Comparison of ENCODE assay signal across 27 cellular contexts in the genomic region with DNA sequence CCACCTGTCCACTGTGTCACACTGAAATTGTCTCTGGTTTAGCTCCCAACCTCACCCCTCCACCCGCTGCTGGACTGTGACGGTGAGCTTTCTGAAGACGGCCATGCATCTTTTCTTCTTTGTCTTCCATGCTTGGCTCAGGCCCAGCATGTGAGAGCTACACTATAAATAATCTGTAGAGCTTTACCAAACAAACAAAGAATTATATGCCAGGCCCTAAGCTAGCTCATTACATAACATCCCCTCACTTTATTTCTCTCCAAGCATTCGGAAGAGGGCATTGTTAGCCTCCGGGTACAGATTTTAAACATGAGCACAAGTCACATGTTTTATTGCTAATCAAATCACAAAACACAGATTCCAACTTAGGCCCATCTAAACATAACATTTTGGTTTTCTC.
"Had no signal": no experiment of that assay in that cellular context is flagged by ENCODE, and none has a peak within 500 bp of the region (broad histone marks: within the 10 kb centered on the region; RNA-seq: fewer than 3 reads in every experiment).

No MANE protein-coding gene starts in this region.

- H3K4me3 ChIP-seq: body of pancreas, cardiac muscle cell, esophagus squamous epithelium, gastroesophageal sphincter, ovary, prostate gland, right atrium auricular region had no signal

- H3K36me3 Mint-ChIP-seq: activated naive CD4-positive, alpha-beta T cell treated with anti-CD3 and anti-CD28 coated beads, Interleukin-2, amount 50 U/mL, for 24 hours; natural killer cell treated with Interleukin-12 subunit alpha and Interleukin-12 subunit beta and Interleukin-15 and Interleukin-18, amount 100 ng/mL, for 72 hours had no signal

- H3K27ac Mint-ChIP-seq: activated CD4-positive, alpha-beta T cell treated with anti-CD3 and anti-CD28 coated beads, Interleukin-2, amount 10 ng/mL, durations not matched to agents 7 days and 5 days; activated CD8-positive, alpha-beta T cell treated with anti-CD3 and anti-CD28 coated beads, Interleukin-2, amount 10 ng/mL, durations not matched to agents 7 days and 5 days; activated naive CD4-positive, alpha-beta T cell treated with anti-CD3 and anti-CD28 coated beads, Interleukin-2, amount 50 U/mL, for 24 hours; activated T-helper 1 cell treated with anti-CD3 and anti-CD28 coated beads, Interleukin-12 subunit alpha, Interleukin-12 subunit beta, Interleukin-2, Interleukin-4 antibody, amounts not matched to agents 30 ng/mL and 10 ng/mL and 1 ng/mL, durations not matched to agents 14 hours and 24 hours and 36 hours; endodermal cell; natural killer cell treated with Interleukin-12 subunit alpha and Interleukin-12 subunit beta and Interleukin-15 and Interleukin-18, amount 100 ng/mL, for 72 hours had no signal

- H3K9me3 Mint-ChIP-seq: activated naive CD4-positive, alpha-beta T cell treated with anti-CD3 and anti-CD28 coated beads, Interleukin-2, amount 50 U/mL, for 24 hours; endodermal cell had no signal

- DNase-seq: activated CD4-positive, alpha-beta T cell treated with anti-CD3 and anti-CD28 coated beads, Interleukin-2, amount 10 ng/mL, durations not matched to agents 7 days and 5 days; activated CD4-positive, CD25-positive, alpha-beta regulatory T cell treated with anti-CD3 and anti-CD28 coated beads, Interleukin-2, amount 50 U/mL, for 72 hours; activated CD8-positive, alpha-beta T cell treated with anti-CD3 and anti-CD28 coated beads, Interleukin-2, amount 10 ng/mL, durations not matched to agents 7 days and 5 days; activated gamma-delta T cell; anterior cingulate cortex; body of pancreas; cortex of kidney; endodermal cell; esophagus squamous epithelium; head of caudate nucleus; hypothalamus; left ventricle myocardium superior; mammary epithelial cell; midbrain; ovary; stimulated activated CD4-positive, alpha-beta T cell treated with anti-CD3 and anti-CD28 coated beads, Interleukin-12 subunit alpha, Interleukin-12 subunit beta, amount 100 ng/mL, for 4 hours; stimulated activated CD4-positive, alpha-beta T cell treated with anti-CD3 and anti-CD28 coated beads, Interleukin-4, amount 100 ng/mL, for 4 hours; stimulated activated naive CD8-positive, alpha-beta T cell treated with anti-CD3 and anti-CD28 coated beads, Interleukin-15, Interleukin-2, amounts not matched to agents 100 U/mL and 50 U/mL, for 24 hours; WERI-Rb-1 had no signal

- H3K4me3 Mint-ChIP-seq: activated CD4-positive, alpha-beta T cell treated with anti-CD3 and anti-CD28 coated beads, Interleukin-2, amount 10 ng/mL, durations not matched to agents 7 days and 5 days; activated CD8-positive, alpha-beta T cell treated with anti-CD3 and anti-CD28 coated beads, Interleukin-2, amount 10 ng/mL, durations not matched to agents 7 days and 5 days; activated naive CD4-positive, alpha-beta T cell treated with anti-CD3 and anti-CD28 coated beads, Interleukin-2, amount 50 U/mL, for 24 hours; activated T-helper 1 cell treated with anti-CD3 and anti-CD28 coated beads, Interleukin-12 subunit alpha, Interleukin-12 subunit beta, Interleukin-2, Interleukin-4 antibody, amounts not matched to agents 30 ng/mL and 10 ng/mL and 1 ng/mL, durations not matched to agents 14 hours and 24 hours and 36 hours; endodermal cell; natural killer cell treated with Interleukin-12 subunit alpha and Interleukin-12 subunit beta and Interleukin-15 and Interleukin-18, amount 100 ng/mL, for 72 hours had no signal

- H3K27me3 Mint-ChIP-seq: activated CD4-positive, alpha-beta T cell treated with anti-CD3 and anti-CD28 coated beads, Interleukin-2, amount 10 ng/mL, durations not matched to agents 7 days and 5 days; activated naive CD4-positive, alpha-beta T cell treated with anti-CD3 and anti-CD28 coated beads, Interleukin-2, amount 50 U/mL, for 24 hours; natural killer cell treated with Interleukin-12 subunit alpha and Interleukin-12 subunit beta and Interleukin-15 and Interleukin-18, amount 100 ng/mL, for 72 hours had no signal

- H3K4me1 ChIP-seq: body of pancreas, esophagus squamous epithelium, gastroesophageal sphincter, prostate gland, right atrium auricular region had no signal

- H3K27ac ChIP-seq: body of pancreas, cardiac muscle cell, esophagus squamous epithelium, gastroesophageal sphincter, neutrophil, ovary, prostate gland, right atrium auricular region, WERI-Rb-1 had no signal

- H3K27me3 ChIP-seq: body of pancreas, cardiac muscle cell, esophagus squamous epithelium, gastroesophageal sphincter, neutrophil, ovary, right atrium auricular region had no signal

- H3K9me3 ChIP-seq: body of pancreas, esophagus squamous epithelium, gastroesophageal sphincter, neutrophil, ovary, prostate gland, right atrium auricular region had no signal

- ATAC-seq: activated CD8-positive, alpha-beta T cell treated with anti-CD3 and anti-CD28 coated beads, Interleukin-2, amount 10 ng/mL, durations not matched to agents 7 days and 5 days; body of pancreas; gastroesophageal sphincter; natural killer cell treated with Interleukin-12 subunit alpha and Interleukin-12 subunit beta and Interleukin-15 and Interleukin-18, amount 100 ng/mL, for 72 hours; stimulated activated naive CD8-positive, alpha-beta T cell treated with anti-CD3 and anti-CD28 coated beads, Interleukin-15, Interleukin-2, amounts not matched to agents 100 U/mL and 50 U/mL, for 24 hours had no signal

- H3K36me3 ChIP-seq: cardiac muscle cell, esophagus squamous epithelium, gastroesophageal sphincter, neutrophil, ovary, prostate gland, right atrium auricular region, WERI-Rb-1 had no signal

- H3K4me1 Mint-ChIP-seq: activated CD4-positive, alpha-beta T cell treated with anti-CD3 and anti-CD28 coated beads, Interleukin-2, amount 10 ng/mL, durations not matched to agents 7 days and 5 days; activated naive CD4-positive, alpha-beta T cell treated with anti-CD3 and anti-CD28 coated beads, Interleukin-2, amount 50 U/mL, for 24 hours had no signal
